ENCODE assay signal across 1 cellular context in the genomic region with DNA sequence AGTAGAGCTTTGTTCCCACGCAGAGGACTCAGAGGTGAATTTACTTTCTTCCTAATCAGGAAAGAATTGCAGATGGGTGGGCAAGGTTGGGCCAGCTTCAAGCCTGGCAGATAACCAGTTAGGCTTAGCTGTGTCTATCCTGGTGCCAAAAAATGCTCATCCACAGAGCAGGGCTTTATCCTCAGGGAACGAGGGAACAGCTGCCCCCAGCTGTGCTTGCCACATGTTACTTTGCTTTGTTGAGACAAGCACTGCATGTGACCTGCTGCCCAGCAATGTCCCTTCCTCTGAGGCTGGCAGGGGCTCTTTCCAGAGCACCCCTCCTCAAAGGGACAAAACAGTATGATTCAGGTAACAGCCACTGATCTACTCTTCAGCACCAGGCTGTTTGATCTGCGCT.
TF ChIP-seq lines count a peak whose summit lies in the region.

No MANE protein-coding gene starts in this region.

TF ChIP-seq in IMR-90, 13 proteins besides CTCF, POLR2A, EP300 and RAD21:
- no peak for TF ChIP-seq RCOR1 (IDR thresholded peaks at IDR 0.05; ENCODE audit: insufficient replicate concordance, low read length)
- TF ChIP-seq, protein P1, sequence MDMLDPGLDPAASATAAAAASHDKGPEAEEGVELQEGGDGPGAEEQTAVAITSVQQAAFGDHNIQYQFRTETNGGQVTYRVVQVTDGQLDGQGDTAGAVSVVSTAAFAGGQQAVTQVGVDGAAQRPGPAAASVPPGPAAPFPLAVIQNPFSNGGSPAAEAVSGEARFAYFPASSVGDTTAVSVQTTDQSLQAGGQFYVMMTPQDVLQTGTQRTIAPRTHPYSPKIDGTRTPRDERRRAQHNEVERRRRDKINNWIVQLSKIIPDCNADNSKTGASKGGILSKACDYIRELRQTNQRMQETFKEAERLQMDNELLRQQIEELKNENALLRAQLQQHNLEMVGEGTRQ (IDR thresholded peaks at IDR 0.05; ENCODE audit: low read depth, low read length), result peak; percentile 53; the same call in 1 of the 2 replicates
